In the genomic region with DNA sequence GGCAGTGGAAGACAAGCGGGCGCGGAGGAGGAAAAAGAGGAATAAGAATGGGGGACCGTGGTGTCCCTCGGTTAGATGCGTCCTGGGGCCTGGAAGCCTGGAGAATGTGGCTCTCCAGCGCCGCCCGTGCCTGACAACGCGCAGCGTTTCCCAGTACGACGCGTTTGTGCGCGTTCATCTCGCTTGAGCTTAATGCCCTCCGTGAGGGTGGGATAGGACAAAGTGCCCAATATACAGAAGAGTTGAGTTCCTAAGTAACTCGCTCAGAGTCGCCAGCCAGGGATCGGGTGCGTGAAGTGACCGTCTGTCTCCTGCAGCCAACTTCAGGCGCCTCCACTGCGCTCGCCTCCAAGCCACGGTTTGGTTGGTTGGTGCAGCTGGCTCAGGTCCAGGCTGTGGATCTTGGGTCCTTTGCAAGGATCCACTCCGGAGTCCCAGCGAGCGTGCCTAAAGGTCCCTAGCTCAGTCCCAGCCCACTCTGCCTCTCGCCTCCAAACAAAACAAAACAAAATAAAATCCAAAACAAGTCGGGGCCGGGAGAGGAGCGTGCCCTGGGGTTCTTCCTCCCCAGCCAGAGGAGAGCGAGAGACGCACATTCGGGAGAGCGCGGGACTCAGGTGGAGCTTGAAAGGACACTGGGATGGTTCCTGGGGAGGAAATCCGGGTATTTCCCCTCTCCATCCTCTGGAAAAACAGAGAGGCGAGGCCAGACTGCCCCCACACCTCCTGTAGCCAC, we compare ENCODE assay signal across 8 cellular contexts. TPM values are rescaled to one million over a fixed set of nuclear protein-coding genes. Genes with fewer than 3 reads are reported as not detected.
DNase-seq lines count a peak whose midpoint lies in the region; ATAC-seq and TF ChIP-seq lines count a peak whose summit lies in the region.

No MANE protein-coding gene starts in this region.

- H3K4me1 Mint-ChIP-seq in CD8-positive, alpha-beta T cell (ENCODE audit: low read depth), result peaks cover 61% of the 10 kb centered on the region
- peaks cover 45% of the 10 kb centered on the region for H3K4me1 Mint-ChIP-seq in activated naive CD8-positive, alpha-beta T cell treated with anti-CD3 and anti-CD28 coated beads for 36 hours

- CTCF ChIA-PET in CD8-positive, alpha-beta T cell (lab: Charles Lee), result interaction anchor here (1.1 to 2.2 kb wide), 2 partner anchors 61 to 76 kb away, joined by 3 to 11 read pairs; no protein-coding TSS in a partner anchor

- peak overlapping the region; percentile 65 for H3K4me3 Mint-ChIP-seq in CD8-positive, alpha-beta T cell
- H3K4me3 Mint-ChIP-seq in activated naive CD8-positive, alpha-beta T cell treated with anti-CD3 and anti-CD28 coated beads for 36 hours, result peak overlapping the region; percentile 49

- intact Hi-C loops in CD8-positive, alpha-beta T cell (cut with DNase I, micrococcal nuclease), result loop anchor here in 1 of 2 experiments (10.0 kb wide), 1 partner anchor 171 kb away; a partner anchor contains a TSS

- POLR2A ChIA-PET in CD8-positive, alpha-beta T cell (lab: Charles Lee), result interaction anchor here (1.9 kb wide), 1 partner anchor 28 kb away, joined by 4 read pairs; a partner anchor contains a TSS

- H3K27ac Mint-ChIP-seq in CD8-positive, alpha-beta T cell, result no peak overlapping the region
- no peak overlapping the region for H3K27ac Mint-ChIP-seq in activated naive CD8-positive, alpha-beta T cell treated with anti-CD3 and anti-CD28 coated beads for 36 hours

- no peaks in the 10 kb centered on the region for H3K36me3 ChIP-seq in CD8-positive, alpha-beta T cell (ENCODE audit: insufficient read depth, low read length)
- H3K36me3 ChIP-seq in muscle layer of colon (ENCODE audit: insufficient read depth, low read length), result no peaks in the 10 kb centered on the region

- H3K4me1 ChIP-seq in CD8-positive, alpha-beta T cell (ENCODE audit: insufficient read depth, low read length), result peaks cover 69% of the 10 kb centered on the region
- peaks cover 42% of the 10 kb centered on the region for H3K4me1 ChIP-seq in muscle layer of colon (ENCODE audit: insufficient read depth, low read length)

- no peak overlapping the region for H3K27ac ChIP-seq in CD8-positive, alpha-beta T cell (ENCODE audit: low read depth, low read length)
- H3K27ac ChIP-seq in HL-60 (replicated peaks) (no peak overlapping the region), muscle layer of colon (ENCODE audit: low read depth, low read length) (no peak overlapping the region)

- TF ChIP-seq CTCF in CD8-positive, alpha-beta T cell (IDR thresholded peaks at IDR 0.05), result no peak
- peak; percentile 2 for TF ChIP-seq CTCF in HL-60 (IDR thresholded peaks at IDR 0.05; ENCODE audit: insufficient read depth, low read length)

- H3K27me3 ChIP-seq in CD8-positive, alpha-beta T cell (ENCODE audit: insufficient read depth, low read length), result peaks cover 18% of the 10 kb centered on the region
- H3K27me3 ChIP-seq in HL-60 (ENCODE audit: insufficient read depth, poor library complexity, severe bottlenecking), result peaks cover 57% of the 10 kb centered on the region
- H3K27me3 ChIP-seq in muscle layer of colon (ENCODE audit: control insufficient read depth in 1 of 2, insufficient read depth in 2 of 2, low read length in 2 of 2), result peaks cover 44 to 67% of the 10 kb centered on the region in 2 donors

- H3K9me3 Mint-ChIP-seq in CD8-positive, alpha-beta T cell, result no peaks in the 10 kb centered on the region
- H3K9me3 Mint-ChIP-seq in activated naive CD8-positive, alpha-beta T cell treated with anti-CD3 and anti-CD28 coated beads for 36 hours, result no peaks in the 10 kb centered on the region

- peak in 1 of 7 experiments; percentile 28 for DNase-seq in CD8-positive, alpha-beta T cell
- DNase-seq in HL-60 (ENCODE audit: low read depth in 1 of 2, low spot score in 1 of 2) (peak in 1 of 2 experiments; percentile 52), SW480 (ENCODE audit: low spot score) (no peak), ureter (ENCODE audit: low spot score) (no peak)
- no peak for DNase-seq in activated naive CD8-positive, alpha-beta T cell treated with anti-CD3 and anti-CD28 coated beads for 36 hours
- DNase-seq in activated effector memory CD4-positive, alpha-beta T cell treated with Interleukin-2 at 50 U/mL for 16 hours, result no peak

- H3K9me3 ChIP-seq in CD8-positive, alpha-beta T cell (ENCODE audit: low read length), result no peaks in the 10 kb centered on the region
- no peaks in the 10 kb centered on the region for H3K9me3 ChIP-seq in muscle layer of colon (ENCODE audit: low read length)

- H3K27me3 Mint-ChIP-seq in CD8-positive, alpha-beta T cell (ENCODE audit: low read depth), result peaks cover 21% of the 10 kb centered on the region
- H3K27me3 Mint-ChIP-seq in activated naive CD8-positive, alpha-beta T cell treated with anti-CD3 and anti-CD28 coated beads for 36 hours, result peaks cover 54% of the 10 kb centered on the region

- no peak overlapping the region for H3K4me3 ChIP-seq in CD8-positive, alpha-beta T cell (ENCODE audit: low read depth, low read length)
- 0 out of 2 replicates have a peak overlapping the region, but pooled peaks have one; percentile 1 for H3K4me3 ChIP-seq in HL-60 (replicated peaks; ENCODE audit: insufficient read depth, low read length)
- peak overlapping the region; percentile 27 to 47 for H3K4me3 ChIP-seq in muscle layer of colon (ENCODE audit: low read depth in 1 of 2, low read length in 2 of 2)

- H3K36me3 Mint-ChIP-seq in CD8-positive, alpha-beta T cell, result peaks cover 9% of the 10 kb centered on the region
- H3K36me3 Mint-ChIP-seq in activated naive CD8-positive, alpha-beta T cell treated with anti-CD3 and anti-CD28 coated beads for 36 hours, result peaks cover 3% of the 10 kb centered on the region

- H3K9ac ChIP-seq in muscle layer of colon (ENCODE audit: low read length), result no peak overlapping the region

- ATAC-seq in CD8-positive, alpha-beta T cell, result no peak
- no peak for ATAC-seq in HG03342 (IDR thresholded peaks at IDR 0.05; ENCODE audit: unreplicated experiment)

RNA-seq across cellular contexts. Expression of a gene that starts 1.0 kb away (rescaled TPM):
- total RNA-seq in CD8-positive, alpha-beta T cell, result 1 to 10 TPM; 1.7 to 2.4 TPM
- total RNA-seq in activated naive CD8-positive, alpha-beta T cell treated with anti-CD3 and anti-CD28 coated beads for 36 hours, result 1 to 10 TPM; 2.5 to 2.7 TPM
- not detected for total RNA-seq in ureter

RNA-seq across cellular contexts. Expression of a gene that starts 3.2 kb away (rescaled TPM):
- 10 to 100 TPM; 93.6 to 99.9 TPM for total RNA-seq in CD8-positive, alpha-beta T cell
- total RNA-seq in activated naive CD8-positive, alpha-beta T cell treated with anti-CD3 and anti-CD28 coated beads for 36 hours, result 100 to 1,000 TPM; 140 to 141 TPM
- 88.0 TPM for total RNA-seq in ureter

RNA-seq across cellular contexts. Expression of a gene that starts 3.5 kb away (rescaled TPM):
- total RNA-seq in CD8-positive, alpha-beta T cell, result 1 to 10 TPM; 1.2 to 2.0 TPM
- total RNA-seq in activated naive CD8-positive, alpha-beta T cell treated with anti-CD3 and anti-CD28 coated beads for 36 hours, result 1 to 10 TPM; 3.7 TPM
- not detected for total RNA-seq in ureter

RNA-seq across cellular contexts. Expression of a gene that starts 28.1 kb away (rescaled TPM):
- total RNA-seq in CD8-positive, alpha-beta T cell, result 100 to 1,000 TPM in 1 of 2 experiments, 10 to 100 TPM in 1; 97.3 to 101 TPM
- total RNA-seq in activated naive CD8-positive, alpha-beta T cell treated with anti-CD3 and anti-CD28 coated beads for 36 hours, result 10 to 100 TPM; 81.2 to 88.1 TPM
- 206 TPM for total RNA-seq in ureter

RNA-seq across cellular contexts. Expression of a gene that starts 48.4 kb away (rescaled TPM):
- total RNA-seq in CD8-positive, alpha-beta T cell, result 1 to 10 TPM in 1 of 2 experiments, under 1 TPM in 1; 0.38 to 1.1 TPM
- total RNA-seq in activated naive CD8-positive, alpha-beta T cell treated with anti-CD3 and anti-CD28 coated beads for 36 hours, result 1 to 10 TPM; 2.0 to 2.5 TPM
- total RNA-seq in ureter, result 84.2 TPM
